2 cellular contexts compared by ENCODE assay signal in genomic region chr1:6177681-6178380, GRCh38.
TF ChIP-seq lines count a peak whose summit lies in the region.

No MANE protein-coding gene starts in this region.

TF ChIP-seq in SK-N-SH, 30 proteins besides CTCF, POLR2A, EP300 and RAD21:
- TF ChIP-seq TEAD4 (IDR thresholded peaks at IDR 0.05; ENCODE audit: borderline replicate concordance, insufficient read depth) (no peak), PBX3 (IDR thresholded peaks at IDR 0.05) (no peak), ELF1 (IDR thresholded peaks at IDR 0.05) (no peak), CHD2 (IDR thresholded peaks at IDR 0.05; ENCODE audit: low read length, partially characterized antibody) (no peak), ZBTB33 (IDR thresholded peaks at IDR 0.05; ENCODE audit: borderline replicate concordance, low read depth) (no peak), TCF12 (IDR thresholded peaks at IDR 0.05) (no peak), YY1 (IDR thresholded peaks at IDR 0.05; ENCODE audit: low read depth) (no peak), RXRA (IDR thresholded peaks at IDR 0.05; ENCODE audit: borderline replicate concordance, low read depth) (no peak), IRF3 (IDR thresholded peaks at IDR 0.05; ENCODE audit: low read depth, low read length) (no peak), JUND (IDR thresholded peaks at IDR 0.05) (no peak), NRF1 (IDR thresholded peaks at IDR 0.05; ENCODE audit: low read depth, low read length) (no peak), FOSL2 (IDR thresholded peaks at IDR 0.05; ENCODE audit: borderline replicate concordance, low read depth) (no peak), SMC3 (IDR thresholded peaks at IDR 0.05; ENCODE audit: low read depth, low read length) (no peak), RCOR1 (IDR thresholded peaks at IDR 0.05; ENCODE audit: low read length) (no peak), NFIC (IDR thresholded peaks at IDR 0.05; ENCODE audit: borderline replicate concordance) (no peak), MAX (IDR thresholded peaks at IDR 0.05; ENCODE audit: low read depth) (no peak)

TF ChIP-seq in SK-N-SH treated with all-trans-retinoic acid at 6 μM for 48 hours, 23 proteins besides CTCF, POLR2A, EP300 and RAD21:
- no peak for TF ChIP-seq ARNTL (CRISPR knock-in tag; IDR thresholded peaks at IDR 0.05; ENCODE audit: borderline replicate concordance, low read depth)
- TF ChIP-seq ZNF8 (CRISPR knock-in tag; IDR thresholded peaks at IDR 0.05): no peak
- no peak for TF ChIP-seq ISL1 (CRISPR knock-in tag; IDR thresholded peaks at IDR 0.05)
- TF ChIP-seq RARB (CRISPR knock-in tag; IDR thresholded peaks at IDR 0.05): no peak
- no peak for TF ChIP-seq ZNF70 (CRISPR knock-in tag; IDR thresholded peaks at IDR 0.05)
- no peak for TF ChIP-seq TCF4 (CRISPR knock-in tag; IDR thresholded peaks at IDR 0.05; ENCODE audit: borderline replicate concordance)
- no peak for TF ChIP-seq BACH2 (CRISPR knock-in tag; IDR thresholded peaks at IDR 0.05; ENCODE audit: borderline replicate concordance)
- TF ChIP-seq SNAI2 (CRISPR knock-in tag; IDR thresholded peaks at IDR 0.05): no peak
- TF ChIP-seq TOX (CRISPR knock-in tag; IDR thresholded peaks at IDR 0.05; ENCODE audit: borderline replicate concordance): no peak
- TF ChIP-seq CREB5 (CRISPR knock-in tag; IDR thresholded peaks at IDR 0.05; ENCODE audit: low read depth): no peak
- no peak for TF ChIP-seq OSR1 (CRISPR knock-in tag; IDR thresholded peaks at IDR 0.05)
- no peak for TF ChIP-seq POU6F1 (CRISPR knock-in tag; IDR thresholded peaks at IDR 0.05; ENCODE audit: borderline replicate concordance, low read depth)
- no peak for TF ChIP-seq ZFP3 (CRISPR knock-in tag; IDR thresholded peaks at IDR 0.05)
- TF ChIP-seq TSHZ2 (CRISPR knock-in tag; IDR thresholded peaks at IDR 0.05): no peak
- no peak for TF ChIP-seq ESRRG (CRISPR knock-in tag; IDR thresholded peaks at IDR 0.05)
